Comparison of ENCODE assay signal across 15 cellular contexts in genomic region chr2:128867936-128868636, GRCh38.
"Had no signal": no experiment of that assay in that cellular context is flagged by ENCODE, and none has a peak within 500 bp of the region (broad histone marks: within the 10 kb centered on the region; RNA-seq: fewer than 3 reads in every experiment).

No MANE protein-coding gene starts in this region.

- H3K4me3 ChIP-seq: dorsolateral prefrontal cortex, hepatocyte, right atrium auricular region, sigmoid colon, skin epidermis, testis, transverse colon had no signal

- DNase-seq: cortex of kidney; effector CD8-positive, alpha-beta T cell; kidney glomerular epithelial cell; naive B cell; sigmoid colon; stimulated activated CD4-positive, alpha-beta T cell treated with anti-CD3 and anti-CD28 coated beads, Interleukin-2, amount 100 ng/mL, for 24 hours; stimulated activated CD4-positive, alpha-beta T cell treated with anti-CD3 and anti-CD28 coated beads, Interleukin-4, amount 100 ng/mL, for 4 hours; stimulated activated naive B cell treated with anti-CD40 and anti-IgM and Interleukin-4, amounts not matched to agents 10 μg/mL and 1 μg/mL and 100 μg/mL, for 72 hours; stimulated activated naive CD8-positive, alpha-beta T cell treated with anti-CD3 and anti-CD28 coated beads, Interleukin-15, amount 100 ng/mL, for 72 hours; testis; transverse colon had no signal

- H3K79me2 ChIP-seq: hepatocyte had no signal

- H3K4me2 ChIP-seq: hepatocyte had no signal

- H3K4me1 ChIP-seq: right atrium auricular region, sigmoid colon, testis, transverse colon had no signal

- H3K9me3 ChIP-seq: right atrium auricular region, sigmoid colon, testis, transverse colon had no signal

- H3K27ac ChIP-seq: dorsolateral prefrontal cortex, hepatocyte, right atrium auricular region, sigmoid colon, testis, transverse colon had no signal

- H2AFZ ChIP-seq: hepatocyte had no signal

- ATAC-seq: stimulated activated naive B cell treated with anti-CD40 and anti-IgM and Interleukin-4, amounts not matched to agents 10 μg/mL and 1 μg/mL and 100 μg/mL, for 72 hours; stimulated activated naive CD8-positive, alpha-beta T cell treated with anti-CD3 and anti-CD28 coated beads, Interleukin-15, amount 100 ng/mL, for 72 hours had no signal

- H3K36me3 ChIP-seq: right atrium auricular region, sigmoid colon, transverse colon had no signal

- H3K27me3 ChIP-seq: hepatocyte, right atrium auricular region, sigmoid colon, testis, transverse colon had no signal
